8 cellular contexts compared by ENCODE assay signal in the genomic region with DNA sequence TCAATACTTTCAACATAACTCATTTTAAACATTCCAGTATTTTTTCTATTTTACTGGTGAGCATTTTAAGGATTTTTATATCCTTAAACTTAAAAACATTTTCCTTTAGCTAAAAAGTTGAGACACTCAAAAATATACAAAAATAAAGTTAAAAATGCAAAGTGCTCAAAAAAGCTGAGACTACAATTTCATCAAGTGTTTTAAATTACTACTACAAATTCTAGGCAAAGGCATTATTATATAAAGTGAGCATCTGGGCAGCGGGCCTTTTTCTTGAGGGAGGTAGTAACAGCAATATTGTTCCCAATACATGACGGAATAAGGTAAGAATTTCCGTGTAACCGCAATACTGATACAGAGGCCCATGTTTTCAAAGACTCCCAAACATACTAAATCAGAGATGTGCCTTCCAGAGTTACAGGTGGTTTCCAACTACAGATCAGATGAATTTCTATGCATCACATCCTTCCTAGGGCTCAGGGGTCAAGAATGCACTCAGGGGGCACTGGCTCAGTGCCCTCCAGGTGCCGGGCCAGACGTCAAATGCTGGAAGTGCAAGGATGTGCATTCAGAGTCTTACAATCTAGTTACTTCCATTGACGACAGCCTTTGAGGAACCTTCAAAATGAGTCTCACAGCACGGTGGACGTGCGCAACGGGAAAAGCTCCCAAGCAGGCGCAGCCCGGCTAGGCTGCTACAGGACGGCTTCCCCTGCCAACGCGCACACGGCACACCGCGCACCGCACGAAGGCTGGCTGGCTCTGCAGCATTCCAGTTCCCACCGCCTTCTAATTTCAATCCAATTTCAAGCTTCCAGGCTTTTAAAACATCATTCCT. TPM values are rescaled to one million over a fixed set of nuclear protein-coding genes. Genes with fewer than 3 reads are reported as not detected.
A peak's percentile ranks its signal among the peaks of the same experiment; 100 is the strongest.
DNase-seq lines count a peak whose midpoint lies in the region; ATAC-seq and TF ChIP-seq lines count a peak whose summit lies in the region.

No MANE protein-coding gene starts in this region.

- H3K4me2 ChIP-seq in hepatocyte: peak overlapping the region; percentile 93

- H3K4me1 ChIP-seq in hepatocyte (ENCODE audit: insufficient read depth): peaks cover 15% of the 10 kb centered on the region

- H3K27me3 ChIP-seq in hepatocyte: no peaks in the 10 kb centered on the region

- H3K9me2 ChIP-seq in hepatocyte (replicated peaks; ENCODE audit: insufficient read depth): no peaks in the 10 kb centered on the region

- H3K9me3 ChIP-seq in hepatocyte (ENCODE audit: low read depth): no peaks in the 10 kb centered on the region

- peak; percentile 3 for ATAC-seq in HG03520 (IDR thresholded peaks at IDR 0.05; ENCODE audit: unreplicated experiment)

- peaks cover 59% of the 10 kb centered on the region for H3K79me2 ChIP-seq in hepatocyte

- H3K27ac ChIP-seq in hepatocyte: peak overlapping the region; percentile 96

- WGBS in hepatocyte (ENCODE audit: low lambda C conversion rate, missing lambda C conversion rate): 4% methylated on average over 22 of the region's 22 CpGs

- H4K20me1 ChIP-seq in hepatocyte (ENCODE audit: insufficient read depth, poor library complexity, severe bottlenecking): peaks cover 48% of the 10 kb centered on the region

- DNase-seq in A172 (ENCODE audit: low spot score) (peak; percentile 81), GM13977 (ENCODE audit: low spot score) (peak; percentile 23), SK-MEL-5 (ENCODE audit: low read depth, low spot score) (peak; percentile 15), astrocyte of the spinal cord (ENCODE audit: low read depth, low spot score) (peak; percentile 86), hepatocyte (ENCODE audit: low spot score) (peak; percentile 69), retina (peak; percentile 66), NCI-H2081 (lab: John Stamatoyannopoulos, UW) (no peak)

- no peak for TF ChIP-seq CTCF in GM13977 (IDR thresholded peaks at IDR 0.05; ENCODE audit: extremely low read depth, insufficient read depth, missing control alignments)
- TF ChIP-seq CTCF in astrocyte of the spinal cord (IDR thresholded peaks at IDR 0.05; ENCODE audit: low read depth, low read length): no peak
- TF ChIP-seq CTCF in hepatocyte (IDR thresholded peaks at IDR 0.05; ENCODE audit: poor library complexity): no peak

- H3K36me3 ChIP-seq in hepatocyte (replicated peaks; ENCODE audit: insufficient read depth, low read depth): no peaks in the 10 kb centered on the region

- in situ Hi-C loops in GM13977 (cut with MboI; ENCODE audit: low pct_unique_long_range_greater_than_20kb, low sequenced_read_pairs, unreplicated experiment) (no loop called here), SK-MEL-5 (cut with HindIII; ENCODE audit: low pct_unique_long_range_greater_than_20kb, low sequenced_read_pairs) (no loop called here), astrocyte of the spinal cord (cut with HindIII; ENCODE audit: low sequenced_read_pairs) (no loop called here)

- H3K4me3 ChIP-seq in astrocyte of the spinal cord (ENCODE audit: low read depth, low read length) (peak overlapping the region; percentile 72), hepatocyte (peak overlapping the region; percentile 44)

- peak overlapping the region; percentile 17 for H2AFZ ChIP-seq in hepatocyte

RNA-seq across cellular contexts. Expression of a gene that starts 1.7 kb away (rescaled TPM):
- 19.3 and 25.9 TPM in 2 replicates for total RNA-seq in A172 (2014; rRNA removed; shearing (Covaris generic))
- total RNA-seq in SK-MEL-5 (2014; rRNA removed; shearing (Covaris generic)): 15.2 and 15.4 TPM in 2 replicates
- 24.4 and 27.6 TPM in 2 replicates for polyA plus RNA-seq in SK-MEL-5 (2015; cell fraction: cytosol; rRNA removed)
- 32.1 and 38.6 TPM in 2 replicates for polyA plus RNA-seq in SK-MEL-5 (2015; cell fraction: nucleus; rRNA removed)
- 41.8 and 44.9 TPM in 2 replicates for total RNA-seq in hepatocyte
- polyA plus RNA-seq in hepatocyte: 30.1 and 32.9 TPM in 2 replicates

RNA-seq across cellular contexts. Expression of a gene that starts 20.7 kb away (rescaled TPM):
- 29.5 and 34.2 TPM in 2 replicates for total RNA-seq in A172 (2014; rRNA removed; shearing (Covaris generic))
- 48.8 and 51.8 TPM in 2 replicates for total RNA-seq in SK-MEL-5 (2014; rRNA removed; shearing (Covaris generic))
- 55.2 and 67.5 TPM in 2 replicates for polyA plus RNA-seq in SK-MEL-5 (2015; cell fraction: cytosol; rRNA removed)
- polyA plus RNA-seq in SK-MEL-5 (2015; cell fraction: nucleus; rRNA removed): 38.9 and 41.0 TPM in 2 replicates
- total RNA-seq in hepatocyte: 57.1 and 58.8 TPM in 2 replicates
- 25.6 and 37.9 TPM in 2 replicates for polyA plus RNA-seq in hepatocyte

RNA-seq across cellular contexts. Expression of a gene that starts 20.8 kb away (rescaled TPM):
- 13.0 and 13.6 TPM in 2 replicates for total RNA-seq in A172 (2014; rRNA removed; shearing (Covaris generic))
- 10.2 and 10.8 TPM in 2 replicates for total RNA-seq in SK-MEL-5 (2014; rRNA removed; shearing (Covaris generic))
- 16.0 and 18.6 TPM in 2 replicates for polyA plus RNA-seq in SK-MEL-5 (2015; cell fraction: cytosol; rRNA removed)
- polyA plus RNA-seq in SK-MEL-5 (2015; cell fraction: nucleus; rRNA removed): 207 and 319 TPM in 2 replicates
- total RNA-seq in hepatocyte: 27.4 and 27.7 TPM in 2 replicates
- polyA plus RNA-seq in hepatocyte: 29.7 and 38.6 TPM in 2 replicates

RNA-seq across cellular contexts. Expression of a gene that starts 28.8 kb away (rescaled TPM):
- total RNA-seq in A172 (2014; rRNA removed; shearing (Covaris generic)): 2.8 and 3.0 TPM in 2 replicates
- 0.61 and 1.4 TPM in 2 replicates for total RNA-seq in SK-MEL-5 (2014; rRNA removed; shearing (Covaris generic))
- polyA plus RNA-seq in SK-MEL-5 (2015; cell fraction: cytosol; rRNA removed): 0.16 and 0.52 TPM in 2 replicates
- polyA plus RNA-seq in SK-MEL-5 (2015; cell fraction: nucleus; rRNA removed): 7.8 and 9.8 TPM in 2 replicates
- 2.9 and 4.0 TPM in 2 replicates for total RNA-seq in hepatocyte
- 3.1 and 4.2 TPM in 2 replicates for polyA plus RNA-seq in hepatocyte

RNA-seq across cellular contexts. Expression of a gene that starts 28.8 kb away (rescaled TPM):
- total RNA-seq in A172 (2014; rRNA removed; shearing (Covaris generic)): 12.5 and 16.6 TPM in 2 replicates
- total RNA-seq in SK-MEL-5 (2014; rRNA removed; shearing (Covaris generic)): 16.2 and 18.1 TPM in 2 replicates
- 8.7 and 10.9 TPM in 2 replicates for polyA plus RNA-seq in SK-MEL-5 (2015; cell fraction: cytosol; rRNA removed)
- polyA plus RNA-seq in SK-MEL-5 (2015; cell fraction: nucleus; rRNA removed): 75.3 and 92.0 TPM in 2 replicates
- 16.9 and 27.4 TPM in 2 replicates for total RNA-seq in hepatocyte
- 22.7 and 25.5 TPM in 2 replicates for polyA plus RNA-seq in hepatocyte

Comparison
In these comparisons a context has a peak if more than half of its experiments do, and no peak if none do; other contexts are left out.
1. DNase-seq: peak in A172 (single experiment), GM13977 (single experiment), SK-MEL-5 (single experiment), astrocyte of the spinal cord (single experiment), hepatocyte (single experiment) and retina (single experiment); none in NCI-H2081 (0 of 2).